17 cellular contexts compared by ENCODE assay signal in the genomic region with DNA sequence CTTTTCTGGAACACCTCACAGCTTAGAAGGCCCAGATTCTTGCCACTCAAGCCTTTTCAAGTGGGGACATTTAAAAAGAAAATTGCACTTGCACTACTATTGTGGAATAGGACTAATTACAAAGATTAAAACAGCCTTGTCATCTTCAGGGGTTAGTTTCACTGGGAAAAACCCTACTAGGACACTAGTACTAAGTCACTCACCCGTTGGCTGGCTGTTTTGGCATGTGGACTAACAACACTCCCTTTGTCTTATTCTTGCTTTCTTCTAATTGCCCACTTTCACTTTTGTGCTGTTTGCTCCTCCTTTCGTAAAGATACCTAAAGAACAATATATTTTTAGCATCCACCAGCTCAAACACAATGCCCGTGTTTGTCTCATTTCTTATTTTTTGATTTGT.
"Had no signal": no experiment of that assay in that cellular context is flagged by ENCODE, and none has a peak within 500 bp of the region (broad histone marks: within the 10 kb centered on the region; RNA-seq: fewer than 3 reads in every experiment).

No MANE protein-coding gene starts in this region.

- H3K27me3 ChIP-seq: right atrium auricular region, tibial nerve had no signal

- H3K4me3 Mint-ChIP-seq: activated B cell treated with CpG ODN at 0.5 μM for 24 hours; brain; dendritic cell treated with granulocyte-macrophage colony-stimulating factor and Interleukin-4, amounts not matched to agents 40 ng/mL and 50 ng/mL, for 4 days; effector memory CD8-positive, alpha-beta T cell; mesothelial cell of epicardium; stimulated activated effector memory CD8-positive, alpha-beta T cell treated with anti-CD3 and anti-CD28 coated beads, Interleukin-12 subunit alpha, Interleukin-12 subunit beta, amount 100 ng/mL, for 72 hours; T-helper 1 cell treated with Interleukin-12 subunit alpha and Interleukin-12 subunit beta and Interleukin-4 antibody, amounts not matched to agents 30 μg/mL and 1 μg/mL, for 36 hours had no signal

- ATAC-seq: activated naive CD4-positive, alpha-beta T cell treated with anti-CD3 and anti-CD28 coated beads, Interleukin-2, amount 50 U/mL, for 72 hours; effector memory CD8-positive, alpha-beta T cell; stimulated activated effector memory CD8-positive, alpha-beta T cell treated with anti-CD3 and anti-CD28 coated beads, Interleukin-12 subunit alpha, Interleukin-12 subunit beta, amount 100 ng/mL, for 72 hours had no signal

- H3K36me3 Mint-ChIP-seq: activated naive CD4-positive, alpha-beta T cell treated with anti-CD3 and anti-CD28 coated beads, Interleukin-2, amount 50 U/mL, for 72 hours; brain; mesothelial cell of epicardium; stimulated activated effector memory CD8-positive, alpha-beta T cell treated with anti-CD3 and anti-CD28 coated beads, Interleukin-12 subunit alpha, Interleukin-12 subunit beta, amount 100 ng/mL, for 72 hours had no signal

- H3K9me3 Mint-ChIP-seq: activated B cell treated with CpG ODN at 0.5 μM for 24 hours; activated naive CD4-positive, alpha-beta T cell treated with anti-CD3 and anti-CD28 coated beads, Interleukin-2, amount 50 U/mL, for 72 hours; dendritic cell treated with granulocyte-macrophage colony-stimulating factor and Interleukin-4, amounts not matched to agents 40 ng/mL and 50 ng/mL, for 4 days; T-helper 1 cell treated with Interleukin-12 subunit alpha and Interleukin-12 subunit beta and Interleukin-4 antibody, amounts not matched to agents 30 μg/mL and 1 μg/mL, for 36 hours had no signal

- H3K27ac ChIP-seq: epithelial cell of prostate, parathyroid adenoma, right atrium auricular region, tibial nerve had no signal

- DNase-seq: activated B cell treated with CpG ODN at 0.5 μM for 24 hours; activated effector memory CD4-positive, alpha-beta T cell treated with Interleukin-2 at 50 U/mL for 16 hours; activated T-cell treated with anti-CD3 and anti-CD28 coated beads, Interleukin-2, amount 50 U/mL, for 1 hour; amniotic stem cell; effector memory CD8-positive, alpha-beta T cell; hippocampal formation had no signal

- H3K27ac Mint-ChIP-seq: activated B cell treated with CpG ODN at 0.5 μM for 24 hours; activated naive CD4-positive, alpha-beta T cell treated with anti-CD3 and anti-CD28 coated beads, Interleukin-2, amount 50 U/mL, for 72 hours; brain; dendritic cell treated with granulocyte-macrophage colony-stimulating factor and Interleukin-4, amounts not matched to agents 40 ng/mL and 50 ng/mL, for 4 days; effector memory CD8-positive, alpha-beta T cell; mesothelial cell of epicardium; stimulated activated effector memory CD8-positive, alpha-beta T cell treated with anti-CD3 and anti-CD28 coated beads, Interleukin-12 subunit alpha, Interleukin-12 subunit beta, amount 100 ng/mL, for 72 hours; T-helper 1 cell treated with Interleukin-12 subunit alpha and Interleukin-12 subunit beta and Interleukin-4 antibody, amounts not matched to agents 30 μg/mL and 1 μg/mL, for 36 hours had no signal

- H3K27me3 Mint-ChIP-seq: activated B cell treated with CpG ODN at 0.5 μM for 24 hours; dendritic cell treated with granulocyte-macrophage colony-stimulating factor and Interleukin-4, amounts not matched to agents 40 ng/mL and 50 ng/mL, for 4 days; effector memory CD8-positive, alpha-beta T cell had no signal

- H3K9me3 ChIP-seq: right atrium auricular region, tibial nerve had no signal

- H3K36me3 ChIP-seq: right atrium auricular region, tibial nerve had no signal

- H3K4me1 Mint-ChIP-seq: activated B cell treated with CpG ODN at 0.5 μM for 24 hours; stimulated activated effector memory CD8-positive, alpha-beta T cell treated with anti-CD3 and anti-CD28 coated beads, Interleukin-12 subunit alpha, Interleukin-12 subunit beta, amount 100 ng/mL, for 72 hours had no signal

- H3K4me1 ChIP-seq: right atrium auricular region, tibial nerve had no signal

- H3K4me3 ChIP-seq: right atrium auricular region, smooth muscle cell, tibial nerve had no signal
